In genomic region chr13:38803566-38803965, GRCh38 we compare ENCODE assay signal across 25 cellular contexts.
DNase-seq lines count a peak whose midpoint lies in the region; ATAC-seq, FAIRE-seq and TF ChIP-seq lines count a peak whose summit lies in the region.
"Had no signal": no experiment of that assay in that cellular context is flagged by ENCODE, and none has a peak within 500 bp of the region (broad histone marks: within the 10 kb centered on the region; RNA-seq: fewer than 3 reads in every experiment).

No MANE protein-coding gene starts in this region.

- ATAC-seq in GM21786 (IDR thresholded peaks at IDR 0.05; ENCODE audit: unreplicated experiment) = no peak
- no peak for ATAC-seq in GM21528 (IDR thresholded peaks at IDR 0.05; ENCODE audit: low FRiP score, unreplicated experiment)
- ATAC-seq: activated CD8-positive, alpha-beta T cell treated with anti-CD3 and anti-CD28 coated beads for 36 hours; activated T-helper 17 cell treated with anti-CD3 and anti-CD28 coated beads, Interleukin-2, amount 50 U/mL, for 72 hours; heart left ventricle had no signal

- no peaks in the 10 kb centered on the region for H3K79me2 ChIP-seq in neural cell (replicated peaks; ENCODE audit: insufficient read depth, low read length)

- H2AFZ ChIP-seq in neural cell (ENCODE audit: low read depth, low read length) = no peak overlapping the region

- H3K27me3 ChIP-seq in neural cell (ENCODE audit: insufficient read depth, low read depth, low read length) = no peaks in the 10 kb centered on the region
- H3K27me3 ChIP-seq: dorsolateral prefrontal cortex, heart left ventricle had no signal

- peaks cover 5% of the 10 kb centered on the region for H3F3A ChIP-seq in neural cell (ENCODE audit: insufficient read depth, low read length, poor library complexity, severe bottlenecking)

- H3K27ac ChIP-seq in neural cell (ENCODE audit: low read length) = peak overlapping the region; percentile 58
- H3K27ac ChIP-seq: 22Rv1, heart left ventricle had no signal

- no peaks in the 10 kb centered on the region for H4K20me1 ChIP-seq in neural cell (ENCODE audit: insufficient read depth)

- TF ChIP-seq CTCF in epithelial cell of proximal tubule (conservative IDR thresholded peaks at IDR 0.05; ENCODE audit: low read depth, low read length) (no peak), neural cell (IDR thresholded peaks at IDR 0.05; ENCODE audit: poor library complexity, severe bottlenecking) (no peak)

- peak overlapping the region; percentile 5 for H3K9ac ChIP-seq in neural cell (ENCODE audit: low read length)

- no peak for TF ChIP-seq RAD21 in neural cell (conservative IDR thresholded peaks at IDR 0.05)

- no peaks in the 10 kb centered on the region for H3K9me3 ChIP-seq in neural cell (ENCODE audit: low read length)

- peak; percentile 18 for TF ChIP-seq EP300 in neural cell (conservative IDR thresholded peaks at IDR 0.05; ENCODE audit: poor library complexity, severe bottlenecking)

- H3K9me2 ChIP-seq in neural cell (ENCODE audit: insufficient read depth, low read length) = no peaks in the 10 kb centered on the region

- H3K4me3 ChIP-seq in epithelial cell of proximal tubule (ENCODE audit: low read depth, low read length) (peak overlapping the region; percentile 38), neural cell (ENCODE audit: low read length) (peak overlapping the region; percentile 18)
- H3K4me3 ChIP-seq: heart left ventricle had no signal

- DNase-seq in NCI-H2081 (lab: John Stamatoyannopoulos, UW) (peak; percentile 4 to 10), NCI-H2081 treated with DMSO at 0.1 percent for 48 hours (lab: John Stamatoyannopoulos, UW) (no peak), epithelial cell of proximal tubule (ENCODE audit: low read depth) (no peak), HuH-7.5 (ENCODE audit: low spot score) (no peak), HTR-8/SVneo (ENCODE audit: insufficient read length, low spot score) (no peak)
- DNase-seq: activated CD8-positive, alpha-beta T cell treated with anti-CD3 and anti-CD28 coated beads for 36 hours; activated naive CD4-positive, alpha-beta T cell treated with anti-CD3 and anti-CD28 coated beads, Interleukin-2, amount 50 U/mL, for 16 hours; C1 segment of cervical spinal cord; DMS53; dorsolateral prefrontal cortex; foreskin melanocyte; heart left ventricle; NCI-H1694; NCI-H2171; NCI-H524 treated with DMSO at 0.1 percent for 48 hours; SIG-M5; stimulated activated CD4-positive, alpha-beta T cell treated with anti-CD3 and anti-CD28 coated beads, Interleukin-15, amount 100 ng/mL, for 24 hours; stimulated activated CD4-positive, alpha-beta T cell treated with anti-CD3 and anti-CD28 coated beads, Interleukin-4, amount 100 ng/mL, for 4 hours; SW 1271; trophoblast cell had no signal

- H3K4me2 ChIP-seq in neural cell (ENCODE audit: low read length) = no peak overlapping the region

- no peaks in the 10 kb centered on the region for H3K36me3 ChIP-seq in neural cell (ENCODE audit: insufficient read depth, low read length)
- H3K36me3 ChIP-seq: heart left ventricle had no signal

- no peak for FAIRE-seq in HTR-8/SVneo (lab: Jason Lieb, UNC)

TF ChIP-seq in neural cell, 6 proteins besides CTCF, POLR2A, EP300 and RAD21:
- TF ChIP-seq POLR2AphosphoS5 (IDR thresholded peaks at IDR 0.05) (peak; percentile 31), MXI1 (conservative IDR thresholded peaks at IDR 0.05; ENCODE audit: poor library complexity, severe bottlenecking) (no peak)

Comparison
In these comparisons a context has a peak if more than half of its experiments do, and no peak if none do; other contexts are left out.
1. DNase-seq: peak in NCI-H2081 (2 of 2); none in NCI-H2081 treated with DMSO at 0.1 percent for 48 hours (single experiment), epithelial cell of proximal tubule (single experiment), HuH-7.5 (single experiment) and HTR-8/SVneo (single experiment).